ENCODE assay signal across 2 cellular contexts in genomic region chr1:27342391-27342777, GRCh38.
TF ChIP-seq lines count a peak whose summit lies in the region.

No MANE protein-coding gene starts in this region.

TF ChIP-seq in GM23338, 12 proteins besides CTCF, POLR2A, EP300 and RAD21:
- no peak for TF ChIP-seq NANOG (IDR thresholded peaks at IDR 0.05; ENCODE audit: borderline replicate concordance)
- no peak for TF ChIP-seq CREB1 (CRISPR knock-in tag; IDR thresholded peaks at IDR 0.05; ENCODE audit: low read depth)
- no peak for TF ChIP-seq STAT1 (IDR thresholded peaks at IDR 0.05; ENCODE audit: unreplicated experiment)
- TF ChIP-seq REST (IDR thresholded peaks at IDR 0.05; ENCODE audit: unreplicated experiment), result no peak
- no peak for TF ChIP-seq EZH2phosphoT487 (IDR thresholded peaks at IDR 0.05; ENCODE audit: unreplicated experiment)
- TF ChIP-seq ZNF462 (CRISPR knock-in tag; IDR thresholded peaks at IDR 0.05), result no peak
- TF ChIP-seq POLR2AphosphoS5 (IDR thresholded peaks at IDR 0.05; ENCODE audit: low read depth), result no peak
- TF ChIP-seq ZNF114 (CRISPR knock-in tag; IDR thresholded peaks at IDR 0.05), result no peak
- TF ChIP-seq ETS1 (IDR thresholded peaks at IDR 0.05), result no peak
- no peak for TF ChIP-seq EZH2 (IDR thresholded peaks at IDR 0.05; ENCODE audit: low read depth, unreplicated experiment)
- TF ChIP-seq JUNB (IDR thresholded peaks at IDR 0.05; ENCODE audit: unreplicated experiment), result no peak
- no peak for TF ChIP-seq ZNF331 (CRISPR knock-in tag; IDR thresholded peaks at IDR 0.05; ENCODE audit: low read depth)

TF ChIP-seq in H1, 55 proteins besides CTCF, POLR2A, EP300 and RAD21:
- no peak for TF ChIP-seq SP2 (IDR thresholded peaks at IDR 0.05; ENCODE audit: low read length)
- TF ChIP-seq ASH2L (IDR thresholded peaks at IDR 0.05; ENCODE audit: low read length), result no peak
- TF ChIP-seq CHD2 (IDR thresholded peaks at IDR 0.05; ENCODE audit: low read length), result no peak
- TF ChIP-seq YY1 (IDR thresholded peaks at IDR 0.05; ENCODE audit: low read depth, low read length), result no peak
- TF ChIP-seq SIX5 (IDR thresholded peaks at IDR 0.05; ENCODE audit: low read depth, low read length), result no peak
- no peak for TF ChIP-seq HDAC2 (IDR thresholded peaks at IDR 0.05; ENCODE audit: borderline replicate concordance in 1 of 2, low read depth in 2 of 2, low read length in 2 of 2)
- no peak for TF ChIP-seq JUN (IDR thresholded peaks at IDR 0.05; ENCODE audit: low read depth, low read length)
- TF ChIP-seq MAX (IDR thresholded peaks at IDR 0.05), result no peak
- no peak for TF ChIP-seq POLR2AphosphoS5 (IDR thresholded peaks at IDR 0.05; ENCODE audit: low read depth, low read length)
- no peak for TF ChIP-seq RXRA (IDR thresholded peaks at IDR 0.05; ENCODE audit: insufficient read depth, low read depth, low read length)
- no peak for TF ChIP-seq CBX8 (IDR thresholded peaks at IDR 0.05; ENCODE audit: borderline replicate concordance, low read depth, low read length)
- TF ChIP-seq EGR1 (IDR thresholded peaks at IDR 0.05; ENCODE audit: borderline replicate concordance, low read depth, low read length), result no peak
